27 cellular contexts compared by ENCODE assay signal in the genomic region with DNA sequence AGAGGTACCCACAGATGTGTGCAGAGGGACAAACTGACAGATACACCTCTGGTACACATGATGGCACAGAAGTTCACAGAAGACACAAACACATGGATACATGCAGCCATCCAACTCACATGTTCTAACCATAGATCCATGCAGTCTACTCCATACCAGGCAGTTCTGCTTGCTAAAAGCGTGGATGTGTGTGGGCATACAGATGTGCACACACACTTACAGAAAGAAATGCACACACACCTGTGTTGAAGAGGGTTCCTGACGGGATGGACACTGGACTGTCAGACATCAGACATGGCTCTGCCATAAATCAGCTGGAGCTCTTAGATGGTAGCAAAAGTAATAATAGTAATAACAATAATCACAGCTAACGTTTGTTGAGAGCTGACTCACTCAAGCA. TPM values are rescaled to one million over a fixed set of nuclear protein-coding genes. Genes with fewer than 3 reads are reported as not detected.
"Had no signal": no experiment of that assay in that cellular context is flagged by ENCODE, and none has a peak within 500 bp of the region (broad histone marks: within the 10 kb centered on the region; RNA-seq: fewer than 3 reads in every experiment).

No MANE protein-coding gene starts in this region.

- ATAC-seq: activated CD4-positive, alpha-beta T cell treated with anti-CD3 and anti-CD28 coated beads for 36 hours; activated CD8-positive, alpha-beta memory T cell treated with anti-CD3 and anti-CD28 coated beads, Interleukin-2, amount 10 ng/mL, durations not matched to agents 7 days and 5 days; activated T-helper 17 cell treated with anti-CD3 and anti-CD28 coated beads, Interleukin-2, amount 50 U/mL, for 72 hours; heart right ventricle; left cardiac atrium; right cardiac atrium; WTC11 had no signal

- H3K27ac Mint-ChIP-seq: activated CD4-positive, alpha-beta T cell treated with anti-CD3 and anti-CD28 coated beads for 36 hours; activated CD8-positive, alpha-beta memory T cell treated with anti-CD3 and anti-CD28 coated beads, Interleukin-2, amount 10 ng/mL, durations not matched to agents 7 days and 5 days; activated T-helper 17 cell treated with anti-CD3 and anti-CD28 coated beads, Interleukin-2, amount 50 U/mL, for 72 hours; dendritic cell treated with granulocyte-macrophage colony-stimulating factor and Interleukin-4, amounts not matched to agents 40 ng/mL and 50 ng/mL, for 4 days; WTC11 had no signal

- DNase-seq: activated CD4-positive, alpha-beta T cell treated with anti-CD3 and anti-CD28 coated beads for 36 hours; activated CD4-positive, alpha-beta T cell treated with anti-CD3 and anti-CD28 coated beads, Interleukin-2, amount 50 U/mL, for 4 hours; activated CD8-positive, alpha-beta memory T cell treated with anti-CD3 and anti-CD28 coated beads, Interleukin-2, amount 10 ng/mL, durations not matched to agents 7 days and 5 days; activated naive CD4-positive, alpha-beta T cell; activated T-cell treated with anti-CD3 and anti-CD28 coated beads for 4 hours; brain microvascular endothelial cell; effector CD4-positive, alpha-beta T cell; erythroblast; foreskin fibroblast; heart right ventricle; islet precursor cell; left cardiac atrium; nucleus accumbens; stimulated activated CD4-positive, alpha-beta T cell treated with anti-CD3 and anti-CD28 coated beads, Interleukin-12 subunit alpha, Interleukin-12 subunit beta, amount 100 ng/mL, for 4 hours; stimulated activated CD4-positive, alpha-beta T cell treated with anti-CD3 and anti-CD28 coated beads, Interleukin-4, amount 100 ng/mL, for 4 hours; stomach; T-helper 9 cell had no signal

- H3K9me3 Mint-ChIP-seq: activated T-helper 17 cell treated with anti-CD3 and anti-CD28 coated beads, Interleukin-2, amount 50 U/mL, for 72 hours; dendritic cell treated with granulocyte-macrophage colony-stimulating factor and Interleukin-4, amounts not matched to agents 40 ng/mL and 50 ng/mL, for 4 days; WTC11 had no signal

- H3K4me3 Mint-ChIP-seq: activated CD4-positive, alpha-beta T cell treated with anti-CD3 and anti-CD28 coated beads for 36 hours; activated CD8-positive, alpha-beta memory T cell treated with anti-CD3 and anti-CD28 coated beads, Interleukin-2, amount 10 ng/mL, durations not matched to agents 7 days and 5 days; activated T-helper 17 cell treated with anti-CD3 and anti-CD28 coated beads, Interleukin-2, amount 50 U/mL, for 72 hours; dendritic cell treated with granulocyte-macrophage colony-stimulating factor and Interleukin-4, amounts not matched to agents 40 ng/mL and 50 ng/mL, for 4 days; WTC11 had no signal

- H3K27me3 Mint-ChIP-seq: activated CD4-positive, alpha-beta T cell treated with anti-CD3 and anti-CD28 coated beads for 36 hours; activated CD8-positive, alpha-beta memory T cell treated with anti-CD3 and anti-CD28 coated beads, Interleukin-2, amount 10 ng/mL, durations not matched to agents 7 days and 5 days; activated T-helper 17 cell treated with anti-CD3 and anti-CD28 coated beads, Interleukin-2, amount 50 U/mL, for 72 hours had no signal

RNA-seq across cellular contexts. Expression of a gene that starts 6.8 kb away (rescaled TPM):
- total RNA-seq: ascending aorta, fibroblast of lung, pulmonary artery endothelial cell had no signal

RNA-seq across cellular contexts. Expression of a gene that starts 29.4 kb away (rescaled TPM):
- total RNA-seq: ascending aorta, fibroblast of lung, left cardiac atrium, pulmonary artery endothelial cell, right cardiac atrium had no signal

RNA-seq across cellular contexts. Expression of a gene that starts 48.0 kb away (rescaled TPM):
- total RNA-seq: activated CD4-positive, alpha-beta T cell treated with anti-CD3 and anti-CD28 coated beads for 36 hours; activated T-helper 17 cell treated with anti-CD3 and anti-CD28 coated beads, Interleukin-2, amount 50 U/mL, for 72 hours; ascending aorta; fibroblast of lung; pulmonary artery endothelial cell; suprapubic skin; tibial nerve; urinary bladder; WTC11 had no signal
